In genomic region chr17:44067547-44067945, GRCh38 we compare ENCODE assay signal across 12 cellular contexts. TPM values are rescaled to one million over a fixed set of nuclear protein-coding genes. Genes with fewer than 3 reads are reported as not detected.
DNase-seq lines count a peak whose midpoint lies in the region; ATAC-seq and TF ChIP-seq lines count a peak whose summit lies in the region.
"Had no signal": no experiment of that assay in that cellular context is flagged by ENCODE, and none has a peak within 500 bp of the region (broad histone marks: within the 10 kb centered on the region; RNA-seq: fewer than 3 reads in every experiment).

No MANE protein-coding gene starts in this region.

- peaks cover 66% of the 10 kb centered on the region for H3K79me2 ChIP-seq in DOHH2 (ENCODE audit: control insufficient read depth, low read length)

- no peak overlapping the region for H2AK5ac ChIP-seq in mesenchymal stem cell (ENCODE audit: low read length, severe bottlenecking)

- no peak overlapping the region for H2BK5ac ChIP-seq in mesenchymal stem cell (ENCODE audit: low read depth, low read length, poor library complexity, severe bottlenecking)

- H3F3A ChIP-seq in DOHH2 (ENCODE audit: control insufficient read depth, insufficient read depth), result peaks cover 7% of the 10 kb centered on the region; the same call in 1 of the 2 replicates

- H3K9me3 ChIP-seq in DOHH2 (ENCODE audit: control insufficient read depth, insufficient read depth, low read length) (no peaks in the 10 kb centered on the region), mesenchymal stem cell (ENCODE audit: control insufficient read depth, low read length) (no peaks in the 10 kb centered on the region)

- H3K4ac ChIP-seq in mesenchymal stem cell (ENCODE audit: low read depth in 1 of 2, low read length in 2 of 2), result no peak overlapping the region

- H3K79me1 ChIP-seq in mesenchymal stem cell (replicated peaks; ENCODE audit: low read length, poor library complexity, severe bottlenecking), result peaks cover 2% of the 10 kb centered on the region

- H3K14ac ChIP-seq in mesenchymal stem cell (ENCODE audit: low read length in 2 of 2), result no peak overlapping the region

- intact Hi-C loops in activated T-helper 1 cell treated with anti-CD3 and anti-CD28 coated beads, Interleukin-12 subunit alpha, Interleukin-12 subunit beta, Interleukin-2, Interleukin-4 antibody, amounts not matched to agents 30 ng/mL and 10 ng/mL and 1 ng/mL, durations not matched to agents 14 hours and 24 hours and 36 hours (cut with micrococcal nuclease), result loop anchor here (10.0 kb wide), 1 partner anchor 257 kb away; the partner anchor contains the start of gene SLC25A39

- peak overlapping the region; percentile 97 for H3K4me3 Mint-ChIP-seq in activated T-helper 1 cell treated with anti-CD3 and anti-CD28 coated beads, Interleukin-12 subunit alpha, Interleukin-12 subunit beta, Interleukin-2, Interleukin-4 antibody, amounts not matched to agents 30 ng/mL and 10 ng/mL and 1 ng/mL, durations not matched to agents 14 hours and 24 hours and 36 hours

- no peaks in the 10 kb centered on the region for H3K9me3 Mint-ChIP-seq in activated T-helper 1 cell treated with anti-CD3 and anti-CD28 coated beads, Interleukin-12 subunit alpha, Interleukin-12 subunit beta, Interleukin-2, Interleukin-4 antibody, amounts not matched to agents 30 ng/mL and 10 ng/mL and 1 ng/mL, durations not matched to agents 14 hours and 24 hours and 36 hours

- H4K8ac ChIP-seq in mesenchymal stem cell (ENCODE audit: low read length), result peak overlapping the region; percentile 4

- H4K91ac ChIP-seq in mesenchymal stem cell (ENCODE audit: low read length), result no peak overlapping the region

- H3K36me3 ChIP-seq in DOHH2 (ENCODE audit: control insufficient read depth, low read length), result peaks cover 37% of the 10 kb centered on the region
- peaks cover 6 to 17% of the 10 kb centered on the region in 2 experiments for H3K36me3 ChIP-seq in mesenchymal stem cell (ENCODE audit: control insufficient read depth in 1 of 2, insufficient read depth in 2 of 2, low read depth in 1 of 2, low read length in 2 of 2)

- no peak overlapping the region for H2BK15ac ChIP-seq in mesenchymal stem cell (ENCODE audit: low read depth, poor library complexity, severe bottlenecking)

- no peak overlapping the region for H2BK120ac ChIP-seq in mesenchymal stem cell (ENCODE audit: low read depth, low read length)

- H3K18ac ChIP-seq in mesenchymal stem cell (ENCODE audit: low read depth in 1 of 2, low read length in 2 of 2), result no peak overlapping the region

- no peaks in the 10 kb centered on the region for H4K20me1 ChIP-seq in DOHH2 (ENCODE audit: control insufficient read depth, insufficient read depth, low read depth, low read length)

- no peak overlapping the region for H2AFZ ChIP-seq in mesenchymal stem cell (ENCODE audit: low read depth, low read length)

- DNase-seq in activated T-helper 1 cell treated with anti-CD3 and anti-CD28 coated beads, Interleukin-12 subunit alpha, Interleukin-12 subunit beta, Interleukin-2, Interleukin-4 antibody, amounts not matched to agents 30 ng/mL and 10 ng/mL and 1 ng/mL, durations not matched to agents 14 hours and 24 hours and 36 hours (ENCODE audit: low spot score), result no peak
- DNase-seq in mesenchymal stem cell (no peak), NCI-H345 treated with DMSO at 0.1 percent for 48 hours (lab: John Stamatoyannopoulos, UW; ENCODE audit: unreplicated experiment) (no peak), NCI-H2196 treated with DMSO at 0.1 percent for 48 hours (lab: John Stamatoyannopoulos, UW; ENCODE audit: unreplicated experiment) (no peak)
- no peak for DNase-seq in effector CD4-positive, alpha-beta T cell
- DNase-seq: activated CD4-positive, alpha-beta T cell treated with anti-CD3 and anti-CD28 coated beads for 1 hour; COR-L47; NCI-H2081; retina had no signal

- H3K9ac ChIP-seq in mesenchymal stem cell (ENCODE audit: low read length), result peak overlapping the region; percentile 96

- H3K4me1 ChIP-seq in DOHH2 (ENCODE audit: control insufficient read depth, low read length) (peaks cover 51% of the 10 kb centered on the region), mesenchymal stem cell (ENCODE audit: control insufficient read depth, insufficient read depth, low read depth, low read length) (peaks cover 13% of the 10 kb centered on the region)

- 99% methylated on average over 5 of the region's 9 CpGs for WGBS in mesenchymal stem cell

- no peak for ATAC-seq in GM19035 (IDR thresholded peaks at IDR 0.05; ENCODE audit: unreplicated experiment)

- no peaks in the 10 kb centered on the region for H3K27me3 Mint-ChIP-seq in activated T-helper 1 cell treated with anti-CD3 and anti-CD28 coated beads, Interleukin-12 subunit alpha, Interleukin-12 subunit beta, Interleukin-2, Interleukin-4 antibody, amounts not matched to agents 30 ng/mL and 10 ng/mL and 1 ng/mL, durations not matched to agents 14 hours and 24 hours and 36 hours (ENCODE audit: insufficient read depth)

- no peaks in the 10 kb centered on the region for H3K9me2 ChIP-seq in DOHH2 (replicated peaks; ENCODE audit: control insufficient read depth, low read length)

- H3K27ac Mint-ChIP-seq in activated T-helper 1 cell treated with anti-CD3 and anti-CD28 coated beads, Interleukin-12 subunit alpha, Interleukin-12 subunit beta, Interleukin-2, Interleukin-4 antibody, amounts not matched to agents 30 ng/mL and 10 ng/mL and 1 ng/mL, durations not matched to agents 14 hours and 24 hours and 36 hours, result no peak overlapping the region

- H3K27ac ChIP-seq in 22Rv1, result peak overlapping the region; percentile 92
- peak overlapping the region; percentile 76 for H3K27ac ChIP-seq in DOHH2 (ENCODE audit: low read depth, low read length)
- H3K27ac ChIP-seq in mesenchymal stem cell (ENCODE audit: low read length, poor library complexity, severe bottlenecking), result no peak overlapping the region

- peaks cover 35% of the 10 kb centered on the region for H3K4me1 Mint-ChIP-seq in activated T-helper 1 cell treated with anti-CD3 and anti-CD28 coated beads, Interleukin-12 subunit alpha, Interleukin-12 subunit beta, Interleukin-2, Interleukin-4 antibody, amounts not matched to agents 30 ng/mL and 10 ng/mL and 1 ng/mL, durations not matched to agents 14 hours and 24 hours and 36 hours (ENCODE audit: low read depth)

- no peak overlapping the region for H2BK12ac ChIP-seq in mesenchymal stem cell (ENCODE audit: low read length in 2 of 2)

- peak overlapping the region; percentile 97 for H3K4me3 ChIP-seq in DOHH2 (ENCODE audit: low read length)
- H3K4me3 ChIP-seq in mesenchymal stem cell (ENCODE audit: insufficient read depth in 1 of 2, low read depth in 1 of 2, low read length in 2 of 2), result no peak overlapping the region

- H3K23ac ChIP-seq in mesenchymal stem cell (ENCODE audit: low read length in 2 of 2), result no peak overlapping the region

- no peaks in the 10 kb centered on the region for H3K27me3 ChIP-seq in DOHH2 (ENCODE audit: control insufficient read depth, low read length)
- H3K27me3 ChIP-seq in mesenchymal stem cell (ENCODE audit: control insufficient read depth in 1 of 2, insufficient read depth in 1 of 2, low read length in 2 of 2), result no peaks in the 10 kb centered on the region

- H3K36me3 Mint-ChIP-seq in activated T-helper 1 cell treated with anti-CD3 and anti-CD28 coated beads, Interleukin-12 subunit alpha, Interleukin-12 subunit beta, Interleukin-2, Interleukin-4 antibody, amounts not matched to agents 30 ng/mL and 10 ng/mL and 1 ng/mL, durations not matched to agents 14 hours and 24 hours and 36 hours (ENCODE audit: low read depth), result peaks cover 17% of the 10 kb centered on the region

- H3K4me2 ChIP-seq in DOHH2 (ENCODE audit: low read length) (peak overlapping the region; percentile 82), mesenchymal stem cell (ENCODE audit: low read length, poor library complexity, severe bottlenecking) (no peak overlapping the region)

- TF ChIP-seq CTCF in 22Rv1 (IDR thresholded peaks at IDR 0.05) (no peak), DOHH2 (IDR thresholded peaks at IDR 0.05; ENCODE audit: low read depth, low read length, poor library complexity, severe bottlenecking) (no peak)

RNA-seq across cellular contexts. Expression of gene LSM12, which starts 1.1 kb away (rescaled TPM):
- 93.9 and 95.4 TPM in 2 replicates for total RNA-seq in activated T-helper 1 cell treated with anti-CD3 and anti-CD28 coated beads, Interleukin-12 subunit alpha, Interleukin-12 subunit beta, Interleukin-2, Interleukin-4 antibody, amounts not matched to agents 30 ng/mL and 10 ng/mL and 1 ng/mL, durations not matched to agents 14 hours and 24 hours and 36 hours
- 74.2 TPM for polyA plus RNA-seq in mesenchymal stem cell (2013, experiment 1 of 2)
- polyA plus RNA-seq in mesenchymal stem cell (2013, experiment 2 of 2), result 73.4 TPM

RNA-seq across cellular contexts. Expression of gene G6PC3, which starts 3.0 kb away (rescaled TPM):
- total RNA-seq in activated T-helper 1 cell treated with anti-CD3 and anti-CD28 coated beads, Interleukin-12 subunit alpha, Interleukin-12 subunit beta, Interleukin-2, Interleukin-4 antibody, amounts not matched to agents 30 ng/mL and 10 ng/mL and 1 ng/mL, durations not matched to agents 14 hours and 24 hours and 36 hours, result 33.5 and 34.9 TPM in 2 replicates
- 158 TPM for polyA plus RNA-seq in mesenchymal stem cell (2013, experiment 1 of 2)
- polyA plus RNA-seq in mesenchymal stem cell (2013, experiment 2 of 2), result 165 TPM

RNA-seq across cellular contexts. Expression of gene TMEM101, which starts 52.8 kb away (rescaled TPM):
- 31.6 and 32.8 TPM in 2 replicates for total RNA-seq in activated T-helper 1 cell treated with anti-CD3 and anti-CD28 coated beads, Interleukin-12 subunit alpha, Interleukin-12 subunit beta, Interleukin-2, Interleukin-4 antibody, amounts not matched to agents 30 ng/mL and 10 ng/mL and 1 ng/mL, durations not matched to agents 14 hours and 24 hours and 36 hours
- 21.7 TPM for polyA plus RNA-seq in mesenchymal stem cell (2013, experiment 1 of 2)
- 22.1 TPM for polyA plus RNA-seq in mesenchymal stem cell (2013, experiment 2 of 2)

RNA-seq across cellular contexts. Expression of gene HDAC5, which starts 55.9 kb away (rescaled TPM):
- 20.6 and 22.8 TPM in 2 replicates for total RNA-seq in activated T-helper 1 cell treated with anti-CD3 and anti-CD28 coated beads, Interleukin-12 subunit alpha, Interleukin-12 subunit beta, Interleukin-2, Interleukin-4 antibody, amounts not matched to agents 30 ng/mL and 10 ng/mL and 1 ng/mL, durations not matched to agents 14 hours and 24 hours and 36 hours
- polyA plus RNA-seq in mesenchymal stem cell (2013, experiment 1 of 2), result 36.0 TPM
- 34.6 TPM for polyA plus RNA-seq in mesenchymal stem cell (2013, experiment 2 of 2)
